Comparison of ENCODE assay signal across 34 cellular contexts in the genomic region with DNA sequence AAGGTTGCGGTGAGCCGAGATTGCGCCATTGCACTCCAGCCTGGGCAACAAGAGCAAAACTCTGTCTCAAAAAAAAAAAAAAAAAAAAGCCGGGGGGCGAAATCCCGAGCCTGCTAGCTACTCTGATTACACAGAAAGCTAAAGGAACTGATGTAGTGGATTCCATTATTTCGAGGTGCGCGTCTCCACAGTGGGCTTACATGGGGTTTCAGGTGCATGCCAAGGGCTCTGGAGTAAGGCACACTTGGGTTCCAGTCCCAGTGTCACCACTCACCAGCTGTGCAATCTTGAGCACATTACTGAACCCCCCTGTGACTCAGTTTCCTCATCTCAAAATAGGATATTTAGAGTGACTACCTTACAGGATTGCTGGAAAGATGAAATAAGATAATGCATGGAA. TPM values are rescaled to one million over a fixed set of nuclear protein-coding genes. Genes with fewer than 3 reads are reported as not detected.
"Had no signal": no experiment of that assay in that cellular context is flagged by ENCODE, and none has a peak within 500 bp of the region (broad histone marks: within the 10 kb centered on the region; RNA-seq: fewer than 3 reads in every experiment).

No MANE protein-coding gene starts in this region.

- H3K9me3 Mint-ChIP-seq: activated B cell treated with CpG ODN at 0.5 μM for 24 hours; activated CD8-positive, alpha-beta T cell treated with anti-CD3 and anti-CD28 coated beads for 36 hours; activated naive CD4-positive, alpha-beta T cell treated with anti-CD3 and anti-CD28 coated beads, Interleukin-2, amount 10 ng/mL, durations not matched to agents 7 days and 5 days; activated naive CD4-positive, alpha-beta T cell treated with anti-CD3 and anti-CD28 coated beads, Interleukin-2, amount 50 U/mL, for 72 hours; activated naive CD8-positive, alpha-beta T cell treated with anti-CD3 and anti-CD28 coated beads, Interleukin-2, amount 10 ng/mL, durations not matched to agents 7 days and 5 days; activated T-cell treated with anti-CD3 and anti-CD28 coated beads, Interleukin-2, amount 50 U/mL, for 4 hours; activated T-helper 17 cell treated with anti-CD3 and anti-CD28 coated beads, Interleukin-2, amount 50 U/mL, for 72 hours; brain; dendritic cell treated with granulocyte-macrophage colony-stimulating factor and Interleukin-4, amounts not matched to agents 40 ng/mL and 50 ng/mL, for 4 days; endodermal cell; T-helper 2 cell treated with Interferon-gamma antibody and Interleukin-4, amounts not matched to agents 5 μg/mL and 100 μg/mL, for 36 hours had no signal

- H3K27ac ChIP-seq: ascending aorta, breast epithelium, cardiac muscle cell, colonic mucosa, esophagus muscularis mucosa, foreskin keratinocyte, heart left ventricle, WERI-Rb-1 had no signal

- H3K4me1 ChIP-seq: colonic mucosa, foreskin keratinocyte had no signal

- H3K36me3 Mint-ChIP-seq: activated naive CD4-positive, alpha-beta T cell treated with anti-CD3 and anti-CD28 coated beads, Interleukin-2, amount 10 ng/mL, durations not matched to agents 7 days and 5 days; activated naive CD4-positive, alpha-beta T cell treated with anti-CD3 and anti-CD28 coated beads, Interleukin-2, amount 50 U/mL, for 72 hours; activated naive CD8-positive, alpha-beta T cell treated with anti-CD3 and anti-CD28 coated beads, Interleukin-2, amount 10 ng/mL, durations not matched to agents 7 days and 5 days; brain had no signal

- H3K27me3 Mint-ChIP-seq: activated CD8-positive, alpha-beta T cell treated with anti-CD3 and anti-CD28 coated beads for 36 hours; activated T-helper 17 cell treated with anti-CD3 and anti-CD28 coated beads, Interleukin-2, amount 50 U/mL, for 72 hours; T-helper 17 cell had no signal

- H3K36me3 ChIP-seq: ascending aorta, breast epithelium, cardiac muscle cell, colonic mucosa, esophagus muscularis mucosa, gastrocnemius medialis, heart left ventricle, WERI-Rb-1 had no signal

- H3K4me3 Mint-ChIP-seq: activated B cell treated with CpG ODN at 0.5 μM for 24 hours; activated CD8-positive, alpha-beta T cell treated with anti-CD3 and anti-CD28 coated beads for 36 hours; activated T-cell treated with anti-CD3 and anti-CD28 coated beads, Interleukin-2, amount 50 U/mL, for 4 hours; dendritic cell treated with granulocyte-macrophage colony-stimulating factor and Interleukin-4, amounts not matched to agents 40 ng/mL and 50 ng/mL, for 4 days; T-helper 2 cell treated with Interferon-gamma antibody and Interleukin-4, amounts not matched to agents 5 μg/mL and 100 μg/mL, for 36 hours had no signal

- DNase-seq: activated B cell treated with CpG ODN at 0.5 μM for 24 hours; activated CD4-positive, alpha-beta T cell treated with anti-CD3 and anti-CD28 coated beads for 48 hours; activated CD4-positive, alpha-beta T cell treated with anti-CD3 and anti-CD28 coated beads, Interleukin-2, amount 50 U/mL, for 1 hour; activated CD4-positive, alpha-beta T cell treated with anti-CD3 and anti-CD28 coated beads, Interleukin-2, amount 50 U/mL, for 48 hours; activated CD8-positive, alpha-beta memory T cell treated with anti-CD3 and anti-CD28 coated beads for 24 hours; activated CD8-positive, alpha-beta T cell treated with anti-CD3 and anti-CD28 coated beads for 36 hours; activated gamma-delta T cell; activated naive CD4-positive, alpha-beta T cell; activated naive CD4-positive, alpha-beta T cell treated with anti-CD3 and anti-CD28 coated beads, Interleukin-2, amount 10 ng/mL, durations not matched to agents 7 days and 5 days; activated naive CD8-positive, alpha-beta T cell treated with anti-CD3 and anti-CD28 coated beads, Interleukin-2, amount 10 ng/mL, durations not matched to agents 7 days and 5 days; activated T-cell treated with anti-CD3 and anti-CD28 coated beads, Interleukin-2, amount 50 U/mL, for 4 hours; central memory CD4-positive, alpha-beta T cell; colonic mucosa; dorsolateral prefrontal cortex; effector memory CD4-positive, alpha-beta T cell; erythroblast; foreskin keratinocyte; glutamatergic neuron; heart left ventricle; T-helper 1 cell; T-helper 17 cell; T1000; WERI-Rb-1 had no signal

- H3K27ac Mint-ChIP-seq: activated B cell treated with CpG ODN at 0.5 μM for 24 hours; activated CD8-positive, alpha-beta T cell treated with anti-CD3 and anti-CD28 coated beads for 36 hours; activated naive CD4-positive, alpha-beta T cell treated with anti-CD3 and anti-CD28 coated beads, Interleukin-2, amount 10 ng/mL, durations not matched to agents 7 days and 5 days; activated naive CD8-positive, alpha-beta T cell treated with anti-CD3 and anti-CD28 coated beads, Interleukin-2, amount 10 ng/mL, durations not matched to agents 7 days and 5 days; activated T-helper 17 cell treated with anti-CD3 and anti-CD28 coated beads, Interleukin-2, amount 50 U/mL, for 72 hours; dendritic cell treated with granulocyte-macrophage colony-stimulating factor and Interleukin-4, amounts not matched to agents 40 ng/mL and 50 ng/mL, for 4 days; T-helper 17 cell; T-helper 2 cell treated with Interferon-gamma antibody and Interleukin-4, amounts not matched to agents 5 μg/mL and 100 μg/mL, for 36 hours had no signal

- H3K27me3 ChIP-seq: ascending aorta, breast epithelium, colonic mucosa, dorsolateral prefrontal cortex, gastrocnemius medialis, heart left ventricle had no signal

- H3K9me3 ChIP-seq: ascending aorta, breast epithelium, colonic mucosa, esophagus muscularis mucosa, gastrocnemius medialis, heart left ventricle had no signal

- H3K4me3 ChIP-seq: ascending aorta, breast epithelium, cardiac muscle cell, colonic mucosa, esophagus muscularis mucosa, gastrocnemius medialis, heart left ventricle had no signal

RNA-seq across cellular contexts. Expression of gene GPX2, which starts 31.3 kb away (rescaled TPM):
- total RNA-seq: activated B cell treated with CpG ODN at 0.5 μM for 24 hours; activated CD8-positive, alpha-beta T cell treated with anti-CD3 and anti-CD28 coated beads for 36 hours; activated naive CD4-positive, alpha-beta T cell treated with anti-CD3 and anti-CD28 coated beads, Interleukin-2, amount 50 U/mL, for 72 hours; activated naive CD8-positive, alpha-beta T cell treated with anti-CD3 and anti-CD28 coated beads, Interleukin-2, amount 10 ng/mL, durations not matched to agents 7 days and 5 days; activated T-helper 17 cell treated with anti-CD3 and anti-CD28 coated beads, Interleukin-2, amount 50 U/mL, for 72 hours; ascending aorta; cardiac muscle cell; esophagus muscularis mucosa; heart left ventricle; T-helper 17 cell had no signal
- polyA plus RNA-seq: cardiac muscle cell had no signal
